ENCODE assay signal across 23 cellular contexts in the genomic region with DNA sequence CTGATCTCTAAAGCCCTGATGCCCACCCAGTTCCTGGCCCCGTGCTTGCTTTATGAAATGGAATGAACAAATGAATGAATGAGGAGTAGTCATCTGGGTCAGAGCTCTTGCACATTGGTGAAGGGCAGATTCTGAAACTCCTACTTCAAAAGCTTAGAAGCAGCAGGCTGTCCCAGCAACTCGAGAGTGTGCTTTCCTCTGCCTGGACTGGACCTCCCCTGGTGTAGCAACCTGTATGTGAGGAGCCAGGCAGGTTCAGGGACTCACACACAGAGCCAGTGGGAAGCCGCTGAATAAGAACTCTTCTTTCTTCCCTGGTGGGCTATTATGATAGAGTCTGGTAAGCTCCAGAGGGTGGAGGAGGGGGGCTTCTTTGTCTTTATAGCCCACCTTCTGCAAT.
"Had no signal": no experiment of that assay in that cellular context is flagged by ENCODE, and none has a peak within 500 bp of the region (broad histone marks: within the 10 kb centered on the region; RNA-seq: fewer than 3 reads in every experiment).

No MANE protein-coding gene starts in this region.

- H3K79me2 ChIP-seq: parathyroid adenoma had no signal

- H3K9me3 Mint-ChIP-seq: nephron had no signal

- H3K9ac ChIP-seq: parathyroid adenoma had no signal

- H3K36me3 ChIP-seq: left ventricle myocardium inferior, lower lobe of right lung, prostate gland, right lobe of liver, tibial nerve, upper lobe of right lung had no signal

- H3K27ac Mint-ChIP-seq: immature natural killer cell; memory B cell; naive B cell; nephron; stimulated activated memory B cell treated with anti-CD40 and anti-IgM and Interleukin-4, amounts not matched to agents 10 μg/mL and 1 μg/mL and 100 μg/mL, for 72 hours; stimulated activated naive CD8-positive, alpha-beta T cell treated with anti-CD3 and anti-CD28 coated beads, Interleukin-15, Interleukin-2, amounts not matched to agents 100 ng/mL and 50 ng/mL, for 24 hours had no signal

- H2AFZ ChIP-seq: parathyroid adenoma had no signal

- H3K4me3 Mint-ChIP-seq: immature natural killer cell; memory B cell; naive B cell; nephron; stimulated activated memory B cell treated with anti-CD40 and anti-IgM and Interleukin-4, amounts not matched to agents 10 μg/mL and 1 μg/mL and 100 μg/mL, for 72 hours; stimulated activated naive CD8-positive, alpha-beta T cell treated with anti-CD3 and anti-CD28 coated beads, Interleukin-15, Interleukin-2, amounts not matched to agents 100 ng/mL and 50 ng/mL, for 24 hours had no signal

- H3K9me3 ChIP-seq: left ventricle myocardium inferior, lower lobe of right lung, prostate gland, right lobe of liver, testis, tibial nerve, upper lobe of right lung had no signal

- H3K27me3 ChIP-seq: dorsolateral prefrontal cortex, right lobe of liver, testis, tibial nerve, upper lobe of right lung had no signal

- H3K36me3 Mint-ChIP-seq: immature natural killer cell; memory B cell; stimulated activated memory B cell treated with anti-CD40 and anti-IgM and Interleukin-4, amounts not matched to agents 10 μg/mL and 1 μg/mL and 100 μg/mL, for 72 hours had no signal

- ATAC-seq: esophagus mucosa; left cardiac atrium; lower lobe of right lung; right lobe of liver; stimulated activated memory B cell treated with anti-CD40 and anti-IgM and Interleukin-4, amounts not matched to agents 10 μg/mL and 1 μg/mL and 100 μg/mL, for 72 hours; upper lobe of right lung had no signal

- H3K27ac ChIP-seq: dorsolateral prefrontal cortex, left ventricle myocardium inferior, lower lobe of right lung, parathyroid adenoma, prostate gland, right lobe of liver, testis, tibial nerve, upper lobe of right lung had no signal

- H3K4me1 Mint-ChIP-seq: immature natural killer cell; memory B cell; naive B cell; nephron; stimulated activated memory B cell treated with anti-CD40 and anti-IgM and Interleukin-4, amounts not matched to agents 10 μg/mL and 1 μg/mL and 100 μg/mL, for 72 hours had no signal

- H3K4me1 ChIP-seq: left ventricle myocardium inferior, lower lobe of right lung, parathyroid adenoma, prostate gland, right lobe of liver, upper lobe of right lung had no signal

- DNase-seq: cortex of kidney; effector CD8-positive, alpha-beta T cell; glutamatergic neuron; immature natural killer cell; kidney; left cardiac atrium; left ventricle myocardium inferior; lower lobe of right lung; midbrain; naive B cell; right lobe of liver; stimulated activated CD4-positive, alpha-beta T cell treated with anti-CD3 and anti-CD28 coated beads, Interleukin-4, amount 100 ng/mL, for 24 hours; testis; upper lobe of right lung had no signal

- H3K4me3 ChIP-seq: dorsolateral prefrontal cortex, left ventricle myocardium inferior, lower lobe of right lung, prostate gland, right lobe of liver, testis, tibial nerve, upper lobe of right lung had no signal
